ENCODE assay signal across 29 cellular contexts in the genomic region with DNA sequence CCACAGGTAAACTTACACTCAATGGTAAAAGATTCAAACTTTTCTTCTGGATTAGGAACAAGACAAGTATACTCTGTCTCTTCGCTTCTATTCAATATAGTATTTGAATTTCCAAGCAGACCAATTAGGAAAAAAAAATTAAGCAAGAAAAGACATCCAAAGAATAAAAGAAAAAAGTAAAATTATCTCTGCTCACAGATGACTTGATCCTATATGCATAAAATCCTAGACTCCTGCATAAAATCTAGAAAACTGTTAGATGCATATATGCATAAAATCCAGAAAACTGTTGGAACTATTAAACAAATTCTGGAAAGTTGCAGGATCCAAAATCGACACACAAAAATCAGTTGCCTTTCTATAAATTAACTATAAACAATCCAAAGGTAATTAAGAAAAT. TPM values are rescaled to one million over a fixed set of nuclear protein-coding genes. Genes with fewer than 3 reads are reported as not detected.
"Had no signal": no experiment of that assay in that cellular context is flagged by ENCODE, and none has a peak within 500 bp of the region (broad histone marks: within the 10 kb centered on the region; RNA-seq: fewer than 3 reads in every experiment).

A gene with protein sequence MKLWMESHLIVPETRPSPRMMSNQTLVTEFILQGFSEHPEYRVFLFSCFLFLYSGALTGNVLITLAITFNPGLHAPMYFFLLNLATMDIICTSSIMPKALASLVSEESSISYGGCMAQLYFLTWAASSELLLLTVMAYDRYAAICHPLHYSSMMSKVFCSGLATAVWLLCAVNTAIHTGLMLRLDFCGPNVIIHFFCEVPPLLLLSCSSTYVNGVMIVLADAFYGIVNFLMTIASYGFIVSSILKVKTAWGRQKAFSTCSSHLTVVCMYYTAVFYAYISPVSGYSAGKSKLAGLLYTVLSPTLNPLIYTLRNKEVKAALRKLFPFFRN (minus strand): TSS at position 101 of the 400 bp plus-strand sequence. CDS start 11,186 bp downstream, outside the sequence.

- H3K4me3 ChIP-seq: colonic mucosa, coronary artery, dorsolateral prefrontal cortex, esophagus muscularis mucosa, esophagus squamous epithelium, gastrocnemius medialis, gastroesophageal sphincter, heart left ventricle, heart right ventricle had no signal

- H3K27me3 ChIP-seq: colonic mucosa, dorsolateral prefrontal cortex, esophagus muscularis mucosa, esophagus squamous epithelium, foreskin keratinocyte, gastrocnemius medialis, gastroesophageal sphincter, heart left ventricle, heart right ventricle had no signal

- H3K27ac ChIP-seq: colonic mucosa, coronary artery, dorsolateral prefrontal cortex, epithelial cell of prostate, esophagus muscularis mucosa, esophagus squamous epithelium, foreskin keratinocyte, gastrocnemius medialis, gastroesophageal sphincter, heart left ventricle, heart right ventricle had no signal

- H3K36me3 ChIP-seq: colonic mucosa, esophagus muscularis mucosa, esophagus squamous epithelium, gastrocnemius medialis, gastroesophageal sphincter, heart left ventricle, heart right ventricle had no signal

- H3K9me3 ChIP-seq: colonic mucosa, gastrocnemius medialis had no signal

- H3K4me1 ChIP-seq: colonic mucosa, esophagus muscularis mucosa, esophagus squamous epithelium, foreskin keratinocyte, gastrocnemius medialis, gastroesophageal sphincter, heart left ventricle, heart right ventricle had no signal

- DNase-seq: colonic mucosa; cortex of kidney; dermis blood vessel endothelial cell; dorsolateral prefrontal cortex; effector CD4-positive, alpha-beta T cell; effector CD8-positive, alpha-beta T cell; effector memory CD4-positive, alpha-beta T cell; effector memory CD8-positive, alpha-beta T cell; endodermal cell; erythroblast; esophagus squamous epithelium; foreskin fibroblast; foreskin keratinocyte; foreskin melanocyte; gastrocnemius medialis; glutamatergic neuron; head of caudate nucleus; heart left ventricle; heart right ventricle had no signal

RNA-seq across cellular contexts. Expression of the gene that starts here (rescaled TPM):
- total RNA-seq: colonic mucosa, dermis blood vessel endothelial cell, dermis microvascular lymphatic vessel endothelial cell, endothelial cell of umbilical vein, epithelial cell of proximal tubule, esophagus muscularis mucosa, fibroblast of lung, fibroblast of villous mesenchyme, foreskin keratinocyte, gastrocnemius medialis, gastroesophageal sphincter, glomerular endothelial cell had no signal
- polyA plus RNA-seq: endothelial cell of umbilical vein, fibroblast of lung, foreskin keratinocyte had no signal
